ENCODE assay signal across 11 cellular contexts in genomic region chr20:45374101-45374467, GRCh38. TPM values are rescaled to one million over a fixed set of nuclear protein-coding genes. Genes with fewer than 3 reads are reported as not detected.
DNase-seq lines count a peak whose midpoint lies in the region; ATAC-seq and TF ChIP-seq lines count a peak whose summit lies in the region.
"Had no signal": no experiment of that assay in that cellular context is flagged by ENCODE, and none has a peak within 500 bp of the region (broad histone marks: within the 10 kb centered on the region; RNA-seq: fewer than 3 reads in every experiment).

No MANE protein-coding gene starts in this region.

- peaks cover 6 to 39% (median 18%) of the 10 kb centered on the region in 4 donors for H3K4me1 Mint-ChIP-seq in CD4-positive, CD25-positive, alpha-beta regulatory T cell

- DNase-seq in CD4-positive, CD25-positive, alpha-beta regulatory T cell: no peak
- no peak for DNase-seq in NT2/D1 (ENCODE audit: low read depth, low spot score)
- no peak for DNase-seq in epithelial cell of esophagus (ENCODE audit: low read depth)
- no peak for DNase-seq in prostate gland (ENCODE audit: low spot score)
- DNase-seq in SK-N-DZ (ENCODE audit: low spot score): no peak
- no peak for DNase-seq in HCEC 1CT
- DNase-seq in SHP77 treated with DMSO at 0.1 percent for 48 hours (lab: John Stamatoyannopoulos, UW): no peak
- DNase-seq in NCI-H187 treated with DMSO at 0.1 percent for 48 hours (lab: John Stamatoyannopoulos, UW): no peak

- no peaks in the 10 kb centered on the region for H3K36me3 Mint-ChIP-seq in CD4-positive, CD25-positive, alpha-beta regulatory T cell

- peaks cover 18% of the 10 kb centered on the region for H3K4me1 ChIP-seq in CD4-positive, CD25-positive, alpha-beta regulatory T cell (ENCODE audit: control insufficient read depth, insufficient read depth, low read length, poor library complexity, severe bottlenecking)
- H3K4me1 ChIP-seq in NT2/D1 (ENCODE audit: insufficient read depth, insufficient read length) (peaks cover 2% of the 10 kb centered on the region), prostate gland (replicated peaks) (no peaks in the 10 kb centered on the region)

- peaks cover 0 to 3% (median 0%) of the 10 kb centered on the region in 7 donors for H3K9me3 Mint-ChIP-seq in CD4-positive, CD25-positive, alpha-beta regulatory T cell
- H3K9me3 Mint-ChIP-seq: dendritic cell treated with granulocyte-macrophage colony-stimulating factor and Interleukin-4, amounts not matched to agents 40 ng/mL and 50 ng/mL, for 4 days had no signal

- H3K27me3 ChIP-seq in CD4-positive, CD25-positive, alpha-beta regulatory T cell (ENCODE audit: control insufficient read depth, insufficient read depth, low read length): no peaks in the 10 kb centered on the region
- H3K27me3 ChIP-seq in NT2/D1 (ENCODE audit: insufficient read depth, insufficient read length) (no peaks in the 10 kb centered on the region), prostate gland (replicated peaks; ENCODE audit: insufficient read depth) (no peaks in the 10 kb centered on the region)
- H3K27me3 ChIP-seq: MG63 had no signal

- no peaks in the 10 kb centered on the region for H3K9me3 ChIP-seq in CD4-positive, CD25-positive, alpha-beta regulatory T cell (ENCODE audit: control insufficient read depth in 2 of 2, low read length in 2 of 2)
- H3K9me3 ChIP-seq in NT2/D1 (ENCODE audit: insufficient read depth, low read length) (no peaks in the 10 kb centered on the region), prostate gland (no peaks in the 10 kb centered on the region)
- H3K9me3 ChIP-seq: MG63, mucosa of descending colon had no signal

- H3K27me3 Mint-ChIP-seq in CD4-positive, CD25-positive, alpha-beta regulatory T cell: no peaks in the 10 kb centered on the region

- peak overlapping the region; percentile 76 to 94 (median 94) for H3K27ac Mint-ChIP-seq in CD4-positive, CD25-positive, alpha-beta regulatory T cell

- no peak overlapping the region for H3K9ac ChIP-seq in NT2/D1 (ENCODE audit: insufficient read length, low read depth)

- peak overlapping the region; percentile 74 for H3K27ac ChIP-seq in CD4-positive, CD25-positive, alpha-beta regulatory T cell (ENCODE audit: insufficient read depth, low read length, poor library complexity, severe bottlenecking)
- H3K27ac ChIP-seq in prostate gland: peak overlapping the region; percentile 48 to 62

- ATAC-seq in CD4-positive, CD25-positive, alpha-beta regulatory T cell (ENCODE audit: low read depth in 2 of 2): no peak

- no peak for TF ChIP-seq CTCF in epithelial cell of esophagus (IDR thresholded peaks at IDR 0.05; ENCODE audit: insufficient read depth, low read depth, low read length, missing control alignments)
- no peak for TF ChIP-seq CTCF in prostate gland (IDR thresholded peaks at IDR 0.05)

- no peak for TF ChIP-seq POLR2A in prostate gland (IDR thresholded peaks at IDR 0.05)

- intact Hi-C loops in prostate gland (cut with DNase I): loop anchor here (1.0 to 5.0 kb wide), 3 partner anchors 33 to 63 kb away; partner anchors contain the start of gene DBNDD2

- peak overlapping the region; percentile 88 to 92 (median 91) for H3K4me3 Mint-ChIP-seq in CD4-positive, CD25-positive, alpha-beta regulatory T cell

- peak overlapping the region; percentile 85 for H3K4me3 ChIP-seq in CD4-positive, CD25-positive, alpha-beta regulatory T cell (ENCODE audit: low read depth, low read length)
- H3K4me3 ChIP-seq in NT2/D1 (ENCODE audit: insufficient read length, low read depth) (peak overlapping the region; percentile 2), epithelial cell of esophagus (ENCODE audit: low read length) (peak overlapping the region; percentile 50), prostate gland (peak overlapping the region; percentile 27 to 33)
- H3K4me3 ChIP-seq: MG63 had no signal

- WGBS in prostate gland: 66% methylated on average over 9 of the region's 9 CpGs

- H3K36me3 ChIP-seq in CD4-positive, CD25-positive, alpha-beta regulatory T cell (ENCODE audit: control insufficient read depth, insufficient read depth, low read length): peaks cover 5% of the 10 kb centered on the region
- H3K36me3 ChIP-seq in NT2/D1 (ENCODE audit: insufficient read depth, insufficient read length, low read length): peaks cover 4% of the 10 kb centered on the region
- H3K36me3 ChIP-seq in prostate gland: no peaks in the 10 kb centered on the region

RNA-seq across cellular contexts. Expression of gene TP53TG5, which starts 4.0 kb away (rescaled TPM):
- not detected for total RNA-seq in CD4-positive, CD25-positive, alpha-beta regulatory T cell
- polyA plus RNA-seq in CD4-positive, CD25-positive, alpha-beta regulatory T cell: under 1 TPM; 0.18 to 0.56 (median 0.23) TPM
- total RNA-seq in prostate gland: under 1 TPM in 1 of 2 donors, not detected in 1; 0.51 TPM
- not detected in 2 replicates for polyA plus RNA-seq in SK-N-DZ (2014; cell fraction: cytosol; rRNA removed)
- not detected in 2 replicates for polyA plus RNA-seq in SK-N-DZ (2014; cell fraction: nucleus; rRNA removed)

RNA-seq across cellular contexts. Expression of gene SYS1, which starts 11.1 kb away (rescaled TPM):
- total RNA-seq in CD4-positive, CD25-positive, alpha-beta regulatory T cell: 94.2 TPM
- polyA plus RNA-seq in CD4-positive, CD25-positive, alpha-beta regulatory T cell: 10 to 100 TPM; 38.4 to 54.3 (median 42.0) TPM
- 10 to 100 TPM; 29.3 to 57.4 TPM for total RNA-seq in prostate gland
- polyA plus RNA-seq in SK-N-DZ (2014; cell fraction: cytosol; rRNA removed): 16.3 and 41.5 TPM in 2 replicates
- 7.9 and 12.1 TPM in 2 replicates for polyA plus RNA-seq in SK-N-DZ (2014; cell fraction: nucleus; rRNA removed)

RNA-seq across cellular contexts. Expression of gene SDC4, which starts 25.9 kb away (rescaled TPM):
- total RNA-seq in CD4-positive, CD25-positive, alpha-beta regulatory T cell: 8.2 TPM
- polyA plus RNA-seq in CD4-positive, CD25-positive, alpha-beta regulatory T cell: 1 to 10 TPM; 2.2 to 6.3 (median 3.7) TPM
- 100 to 1,000 TPM; 123 to 266 TPM for total RNA-seq in prostate gland
- polyA plus RNA-seq in SK-N-DZ (2014; cell fraction: cytosol; rRNA removed): 1.7 and 2.4 TPM in 2 replicates
- polyA plus RNA-seq in SK-N-DZ (2014; cell fraction: nucleus; rRNA removed): 0.69 and 0.95 TPM in 2 replicates

RNA-seq across cellular contexts. Expression of gene DBNDD2, which starts 34.0 kb away (rescaled TPM):
- 15.1 TPM for total RNA-seq in CD4-positive, CD25-positive, alpha-beta regulatory T cell
- 10 to 100 TPM; 19.5 to 23.5 (median 21.7) TPM for polyA plus RNA-seq in CD4-positive, CD25-positive, alpha-beta regulatory T cell
- total RNA-seq in prostate gland: 10 to 100 TPM; 33.7 to 34.4 TPM
- 39.2 and 41.8 TPM in 2 replicates for polyA plus RNA-seq in SK-N-DZ (2014; cell fraction: cytosol; rRNA removed)
- polyA plus RNA-seq in SK-N-DZ (2014; cell fraction: nucleus; rRNA removed): 41.2 and 51.5 TPM in 2 replicates

RNA-seq across cellular contexts. Expression of gene PIGT, which starts 41.9 kb away (rescaled TPM):
- 137 TPM for total RNA-seq in CD4-positive, CD25-positive, alpha-beta regulatory T cell
- polyA plus RNA-seq in CD4-positive, CD25-positive, alpha-beta regulatory T cell: 100 to 1,000 TPM in 1 of 4 donors, 10 to 100 TPM in 3; 80.3 to 102 (median 91.7) TPM
- total RNA-seq in prostate gland: 100 to 1,000 TPM in 1 of 2 donors, 10 to 100 TPM in 1; 91.8 to 136 TPM
- polyA plus RNA-seq in SK-N-DZ (2014; cell fraction: cytosol; rRNA removed): 62.6 and 67.7 TPM in 2 replicates
- 52.2 and 83.2 TPM in 2 replicates for polyA plus RNA-seq in SK-N-DZ (2014; cell fraction: nucleus; rRNA removed)

Comparison
In these comparisons a context has a peak if more than half of its experiments do, and no peak if none do; other contexts are left out.
1. H3K4me3 ChIP-seq: peak in every context shown above with its lines; median percentile 85 in CD4-positive, CD25-positive, alpha-beta regulatory T cell; 50 in epithelial cell of esophagus; 30 in prostate gland; 2 in NT2/D1.
2. RNA of gene SDC4, which starts 25.9 kb away (total RNA-seq): 123 to 266 TPM in prostate gland; 8.2 TPM in CD4-positive, CD25-positive, alpha-beta regulatory T cell (single experiment); every median in the first group is over 10 times any median in the second.